Comparison of ENCODE assay signal across 12 cellular contexts in genomic region chr9:137387034-137387890, GRCh38. TPM values are rescaled to one million over a fixed set of nuclear protein-coding genes. Genes with fewer than 3 reads are reported as not detected.
DNase-seq lines count a peak whose midpoint lies in the region; ATAC-seq and TF ChIP-seq lines count a peak whose summit lies in the region.
"Had no signal": no experiment of that assay in that cellular context is flagged by ENCODE, and none has a peak within 500 bp of the region (broad histone marks: within the 10 kb centered on the region; RNA-seq: fewer than 3 reads in every experiment).

No MANE protein-coding gene starts in this region.

- peak overlapping the region; percentile 42 for H3K27ac ChIP-seq in duodenal mucosa (ENCODE audit: low read depth, low read length)
- no peak overlapping the region for H3K27ac ChIP-seq in smooth muscle cell (ENCODE audit: low read depth)
- H3K27ac ChIP-seq: suprapubic skin had no signal

- H3K79me2 ChIP-seq in smooth muscle cell (ENCODE audit: low read depth) = no peaks in the 10 kb centered on the region

- intact Hi-C loops in sciatic nerve (cut with DNase I) = no loop called here

- H3K4me2 ChIP-seq in smooth muscle cell = no peak overlapping the region

- H3K4me3 ChIP-seq in duodenal mucosa (ENCODE audit: low read depth in 1 of 2, low read length in 2 of 2) = no peak overlapping the region
- no peak overlapping the region for H3K4me3 ChIP-seq in smooth muscle cell
- H3K4me3 ChIP-seq: suprapubic skin had no signal

- H4K20me1 ChIP-seq in smooth muscle cell (ENCODE audit: low read depth) = no peaks in the 10 kb centered on the region

- H2AFZ ChIP-seq in smooth muscle cell (ENCODE audit: low read depth) = no peak overlapping the region

- ATAC-seq in sciatic nerve (peak; percentile 20), HG02798 (IDR thresholded peaks at IDR 0.05; ENCODE audit: poor library complexity, unreplicated experiment) (no peak)

- WGBS in smooth muscle cell (ENCODE audit: low lambda C conversion rate) = 94% methylated on average over 27 of the region's 37 CpGs

- no peaks in the 10 kb centered on the region for H3F3A ChIP-seq in smooth muscle cell (ENCODE audit: low read depth)

- H3K27me3 ChIP-seq in duodenal mucosa (ENCODE audit: control insufficient read depth in 1 of 2, insufficient read depth in 2 of 2, low read length in 2 of 2) = no peaks in the 10 kb centered on the region
- H3K27me3 ChIP-seq in smooth muscle cell (ENCODE audit: low read depth) = no peaks in the 10 kb centered on the region
- H3K27me3 ChIP-seq: suprapubic skin had no signal

- DNase-seq in COLO668 (lab: John Stamatoyannopoulos, UW; ENCODE audit: unreplicated experiment) (peak; percentile 31), sciatic nerve (ENCODE audit: low spot score) (no peak), smooth muscle cell (lab: John Stamatoyannopoulos, UW; ENCODE audit: unreplicated experiment) (no peak), HuH-7.5 (ENCODE audit: low spot score) (no peak), C1 segment of cervical spinal cord (lab: John Stamatoyannopoulos, UW) (no peak)
- DNase-seq in activated CD4-positive, alpha-beta T cell treated with anti-CD3 and anti-CD28 coated beads, Interleukin-2, amount 50 U/mL, for 1 hour = peak; percentile 39
- DNase-seq: activated B cell treated with CpG ODN at 0.5 μM for 24 hours had no signal

- H3K4me1 ChIP-seq in duodenal mucosa (ENCODE audit: control insufficient read depth in 1 of 2, insufficient read depth in 2 of 2, low read length in 2 of 2) = peaks cover 0 to 3% of the 10 kb centered on the region in 2 donors
- H3K4me1 ChIP-seq in smooth muscle cell (ENCODE audit: low read depth) = no peaks in the 10 kb centered on the region

- H3K9me3 ChIP-seq in duodenal mucosa (ENCODE audit: control insufficient read depth in 1 of 2, low read length in 2 of 2) (no peaks in the 10 kb centered on the region), smooth muscle cell (replicated peaks; ENCODE audit: low read depth) (no peaks in the 10 kb centered on the region)
- H3K9me3 ChIP-seq: suprapubic skin had no signal

- peaks cover 0 to 8% of the 10 kb centered on the region in 2 donors for H3K36me3 ChIP-seq in duodenal mucosa (ENCODE audit: control insufficient read depth in 1 of 2, insufficient read depth in 2 of 2, low read length in 2 of 2)
- H3K36me3 ChIP-seq in smooth muscle cell (ENCODE audit: low read depth) = no peaks in the 10 kb centered on the region

- TF ChIP-seq CTCF in smooth muscle cell (IDR thresholded peaks at IDR 0.05; ENCODE audit: borderline replicate concordance, insufficient read depth, poor library complexity, severe bottlenecking) = no peak

- no peak overlapping the region for H3K9ac ChIP-seq in duodenal mucosa (ENCODE audit: low read depth in 1 of 2, low read length in 2 of 2)
- H3K9ac ChIP-seq in smooth muscle cell (ENCODE audit: low read depth) = no peak overlapping the region

RNA-seq across cellular contexts. Expression of gene EXD3, which starts 35.7 kb away (rescaled TPM):
- total RNA-seq in sciatic nerve = 48.1 TPM
- 3.1 and 10.4 TPM in 2 replicates for total RNA-seq in smooth muscle cell
- polyA plus RNA-seq in smooth muscle cell = 12.5 and 15.7 TPM in 2 replicates

RNA-seq across cellular contexts. Expression of gene NOXA1, which starts 35.9 kb away (rescaled TPM):
- 7.4 TPM for total RNA-seq in sciatic nerve
- 0.09 and 0.90 TPM in 2 replicates for total RNA-seq in smooth muscle cell
- 0.81 and 3.8 TPM in 2 replicates for polyA plus RNA-seq in smooth muscle cell

RNA-seq across cellular contexts. Expression of gene ENTPD8, which starts 53.9 kb away (rescaled TPM):
- not detected for total RNA-seq in sciatic nerve
- total RNA-seq in smooth muscle cell = not detected in 2 replicates
- polyA plus RNA-seq in smooth muscle cell = not detected in 2 replicates
- total RNA-seq: activated B cell treated with CpG ODN at 0.5 μM for 24 hours, suprapubic skin had no signal
- polyA plus RNA-seq: IgD-negative memory B cell, immature natural killer cell had no signal

Comparison
In these comparisons a context has a peak if more than half of its experiments do, and no peak if none do; other contexts are left out.
1. DNase-seq: peak in COLO668 (single experiment) and activated CD4-positive, alpha-beta T cell treated with anti-CD3 and anti-CD28 coated beads, Interleukin-2, amount 50 U/mL, for 1 hour (single experiment); none in sciatic nerve (single experiment), smooth muscle cell (single experiment), HuH-7.5 (single experiment) and C1 segment of cervical spinal cord (0 of 14).